1 cellular context compared by ENCODE assay signal in the genomic region with DNA sequence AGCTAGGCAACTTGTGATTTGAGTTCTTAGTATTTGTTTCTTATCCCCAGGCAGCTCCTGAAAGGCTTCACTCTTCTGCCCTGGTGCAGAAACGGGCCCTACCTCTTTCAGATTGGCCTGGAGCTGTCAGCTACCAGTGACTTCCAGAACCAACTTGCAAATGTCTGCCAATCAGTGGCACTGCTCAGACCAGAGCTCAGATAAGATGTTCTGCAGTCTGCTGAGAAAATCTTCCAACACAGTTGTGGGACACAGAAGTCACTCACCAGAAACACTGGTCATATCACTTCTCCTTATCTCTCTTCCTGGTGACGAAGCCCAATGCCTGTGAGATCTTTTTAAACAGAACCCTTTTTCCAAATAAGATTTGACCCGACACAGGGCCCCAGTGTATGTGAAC.
TF ChIP-seq lines count a peak whose summit lies in the region.

No MANE protein-coding gene starts in this region.

TF ChIP-seq in HCT116, 20 proteins besides CTCF, POLR2A, EP300 and RAD21 (continued from another document):
- TF ChIP-seq, protein P1, sequence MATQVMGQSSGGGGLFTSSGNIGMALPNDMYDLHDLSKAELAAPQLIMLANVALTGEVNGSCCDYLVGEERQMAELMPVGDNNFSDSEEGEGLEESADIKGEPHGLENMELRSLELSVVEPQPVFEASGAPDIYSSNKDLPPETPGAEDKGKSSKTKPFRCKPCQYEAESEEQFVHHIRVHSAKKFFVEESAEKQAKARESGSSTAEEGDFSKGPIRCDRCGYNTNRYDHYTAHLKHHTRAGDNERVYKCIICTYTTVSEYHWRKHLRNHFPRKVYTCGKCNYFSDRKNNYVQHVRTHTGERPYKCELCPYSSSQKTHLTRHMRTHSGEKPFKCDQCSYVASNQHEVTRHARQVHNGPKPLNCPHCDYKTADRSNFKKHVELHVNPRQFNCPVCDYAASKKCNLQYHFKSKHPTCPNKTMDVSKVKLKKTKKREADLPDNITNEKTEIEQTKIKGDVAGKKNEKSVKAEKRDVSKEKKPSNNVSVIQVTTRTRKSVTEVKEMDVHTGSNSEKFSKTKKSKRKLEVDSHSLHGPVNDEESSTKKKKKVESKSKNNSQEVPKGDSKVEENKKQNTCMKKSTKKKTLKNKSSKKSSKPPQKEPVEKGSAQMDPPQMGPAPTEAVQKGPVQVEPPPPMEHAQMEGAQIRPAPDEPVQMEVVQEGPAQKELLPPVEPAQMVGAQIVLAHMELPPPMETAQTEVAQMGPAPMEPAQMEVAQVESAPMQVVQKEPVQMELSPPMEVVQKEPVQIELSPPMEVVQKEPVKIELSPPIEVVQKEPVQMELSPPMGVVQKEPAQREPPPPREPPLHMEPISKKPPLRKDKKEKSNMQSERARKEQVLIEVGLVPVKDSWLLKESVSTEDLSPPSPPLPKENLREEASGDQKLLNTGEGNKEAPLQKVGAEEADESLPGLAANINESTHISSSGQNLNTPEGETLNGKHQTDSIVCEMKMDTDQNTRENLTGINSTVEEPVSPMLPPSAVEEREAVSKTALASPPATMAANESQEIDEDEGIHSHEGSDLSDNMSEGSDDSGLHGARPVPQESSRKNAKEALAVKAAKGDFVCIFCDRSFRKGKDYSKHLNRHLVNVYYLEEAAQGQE (IDR thresholded peaks at IDR 0.05; ENCODE audit: low read depth) = no peak
- no peak for TF ChIP-seq JUND (IDR thresholded peaks at IDR 0.05)
- TF ChIP-seq, protein P2, sequence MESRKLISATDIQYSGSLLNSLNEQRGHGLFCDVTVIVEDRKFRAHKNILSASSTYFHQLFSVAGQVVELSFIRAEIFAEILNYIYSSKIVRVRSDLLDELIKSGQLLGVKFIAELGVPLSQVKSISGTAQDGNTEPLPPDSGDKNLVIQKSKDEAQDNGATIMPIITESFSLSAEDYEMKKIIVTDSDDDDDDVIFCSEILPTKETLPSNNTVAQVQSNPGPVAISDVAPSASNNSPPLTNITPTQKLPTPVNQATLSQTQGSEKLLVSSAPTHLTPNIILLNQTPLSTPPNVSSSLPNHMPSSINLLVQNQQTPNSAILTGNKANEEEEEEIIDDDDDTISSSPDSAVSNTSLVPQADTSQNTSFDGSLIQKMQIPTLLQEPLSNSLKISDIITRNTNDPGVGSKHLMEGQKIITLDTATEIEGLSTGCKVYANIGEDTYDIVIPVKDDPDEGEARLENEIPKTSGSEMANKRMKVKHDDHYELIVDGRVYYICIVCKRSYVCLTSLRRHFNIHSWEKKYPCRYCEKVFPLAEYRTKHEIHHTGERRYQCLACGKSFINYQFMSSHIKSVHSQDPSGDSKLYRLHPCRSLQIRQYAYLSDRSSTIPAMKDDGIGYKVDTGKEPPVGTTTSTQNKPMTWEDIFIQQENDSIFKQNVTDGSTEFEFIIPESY (IDR thresholded peaks at IDR 0.05; ENCODE audit: extremely low read depth, insufficient replicate concordance, low read length) = no peak
